ENCODE assay signal across 1 cellular context in the genomic region with DNA sequence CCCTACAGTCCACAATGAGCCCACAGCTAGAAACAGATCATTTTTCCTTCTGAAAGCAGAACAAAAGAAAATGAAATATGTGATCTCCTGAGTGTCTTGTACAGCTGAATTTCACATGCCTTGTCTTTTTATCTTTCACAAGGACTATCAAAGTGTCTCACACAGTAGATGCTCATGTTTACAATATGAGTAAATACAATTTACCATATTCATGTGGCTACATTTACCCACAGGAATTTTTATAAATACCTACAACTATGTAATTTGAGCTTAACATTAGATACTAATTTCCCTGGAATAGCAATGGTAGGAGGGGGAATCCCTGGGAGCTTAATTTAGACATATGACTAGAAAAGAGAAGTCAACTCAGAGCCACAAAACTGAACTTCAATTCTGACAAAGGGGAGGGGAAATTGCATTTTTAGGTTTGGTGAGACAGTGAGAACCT.
TF ChIP-seq lines count a peak whose summit lies in the region.

No MANE protein-coding gene starts in this region.

TF ChIP-seq in GM23338, 12 proteins besides CTCF, POLR2A, EP300 and RAD21 (continued from another document):
- TF ChIP-seq, protein P1, sequence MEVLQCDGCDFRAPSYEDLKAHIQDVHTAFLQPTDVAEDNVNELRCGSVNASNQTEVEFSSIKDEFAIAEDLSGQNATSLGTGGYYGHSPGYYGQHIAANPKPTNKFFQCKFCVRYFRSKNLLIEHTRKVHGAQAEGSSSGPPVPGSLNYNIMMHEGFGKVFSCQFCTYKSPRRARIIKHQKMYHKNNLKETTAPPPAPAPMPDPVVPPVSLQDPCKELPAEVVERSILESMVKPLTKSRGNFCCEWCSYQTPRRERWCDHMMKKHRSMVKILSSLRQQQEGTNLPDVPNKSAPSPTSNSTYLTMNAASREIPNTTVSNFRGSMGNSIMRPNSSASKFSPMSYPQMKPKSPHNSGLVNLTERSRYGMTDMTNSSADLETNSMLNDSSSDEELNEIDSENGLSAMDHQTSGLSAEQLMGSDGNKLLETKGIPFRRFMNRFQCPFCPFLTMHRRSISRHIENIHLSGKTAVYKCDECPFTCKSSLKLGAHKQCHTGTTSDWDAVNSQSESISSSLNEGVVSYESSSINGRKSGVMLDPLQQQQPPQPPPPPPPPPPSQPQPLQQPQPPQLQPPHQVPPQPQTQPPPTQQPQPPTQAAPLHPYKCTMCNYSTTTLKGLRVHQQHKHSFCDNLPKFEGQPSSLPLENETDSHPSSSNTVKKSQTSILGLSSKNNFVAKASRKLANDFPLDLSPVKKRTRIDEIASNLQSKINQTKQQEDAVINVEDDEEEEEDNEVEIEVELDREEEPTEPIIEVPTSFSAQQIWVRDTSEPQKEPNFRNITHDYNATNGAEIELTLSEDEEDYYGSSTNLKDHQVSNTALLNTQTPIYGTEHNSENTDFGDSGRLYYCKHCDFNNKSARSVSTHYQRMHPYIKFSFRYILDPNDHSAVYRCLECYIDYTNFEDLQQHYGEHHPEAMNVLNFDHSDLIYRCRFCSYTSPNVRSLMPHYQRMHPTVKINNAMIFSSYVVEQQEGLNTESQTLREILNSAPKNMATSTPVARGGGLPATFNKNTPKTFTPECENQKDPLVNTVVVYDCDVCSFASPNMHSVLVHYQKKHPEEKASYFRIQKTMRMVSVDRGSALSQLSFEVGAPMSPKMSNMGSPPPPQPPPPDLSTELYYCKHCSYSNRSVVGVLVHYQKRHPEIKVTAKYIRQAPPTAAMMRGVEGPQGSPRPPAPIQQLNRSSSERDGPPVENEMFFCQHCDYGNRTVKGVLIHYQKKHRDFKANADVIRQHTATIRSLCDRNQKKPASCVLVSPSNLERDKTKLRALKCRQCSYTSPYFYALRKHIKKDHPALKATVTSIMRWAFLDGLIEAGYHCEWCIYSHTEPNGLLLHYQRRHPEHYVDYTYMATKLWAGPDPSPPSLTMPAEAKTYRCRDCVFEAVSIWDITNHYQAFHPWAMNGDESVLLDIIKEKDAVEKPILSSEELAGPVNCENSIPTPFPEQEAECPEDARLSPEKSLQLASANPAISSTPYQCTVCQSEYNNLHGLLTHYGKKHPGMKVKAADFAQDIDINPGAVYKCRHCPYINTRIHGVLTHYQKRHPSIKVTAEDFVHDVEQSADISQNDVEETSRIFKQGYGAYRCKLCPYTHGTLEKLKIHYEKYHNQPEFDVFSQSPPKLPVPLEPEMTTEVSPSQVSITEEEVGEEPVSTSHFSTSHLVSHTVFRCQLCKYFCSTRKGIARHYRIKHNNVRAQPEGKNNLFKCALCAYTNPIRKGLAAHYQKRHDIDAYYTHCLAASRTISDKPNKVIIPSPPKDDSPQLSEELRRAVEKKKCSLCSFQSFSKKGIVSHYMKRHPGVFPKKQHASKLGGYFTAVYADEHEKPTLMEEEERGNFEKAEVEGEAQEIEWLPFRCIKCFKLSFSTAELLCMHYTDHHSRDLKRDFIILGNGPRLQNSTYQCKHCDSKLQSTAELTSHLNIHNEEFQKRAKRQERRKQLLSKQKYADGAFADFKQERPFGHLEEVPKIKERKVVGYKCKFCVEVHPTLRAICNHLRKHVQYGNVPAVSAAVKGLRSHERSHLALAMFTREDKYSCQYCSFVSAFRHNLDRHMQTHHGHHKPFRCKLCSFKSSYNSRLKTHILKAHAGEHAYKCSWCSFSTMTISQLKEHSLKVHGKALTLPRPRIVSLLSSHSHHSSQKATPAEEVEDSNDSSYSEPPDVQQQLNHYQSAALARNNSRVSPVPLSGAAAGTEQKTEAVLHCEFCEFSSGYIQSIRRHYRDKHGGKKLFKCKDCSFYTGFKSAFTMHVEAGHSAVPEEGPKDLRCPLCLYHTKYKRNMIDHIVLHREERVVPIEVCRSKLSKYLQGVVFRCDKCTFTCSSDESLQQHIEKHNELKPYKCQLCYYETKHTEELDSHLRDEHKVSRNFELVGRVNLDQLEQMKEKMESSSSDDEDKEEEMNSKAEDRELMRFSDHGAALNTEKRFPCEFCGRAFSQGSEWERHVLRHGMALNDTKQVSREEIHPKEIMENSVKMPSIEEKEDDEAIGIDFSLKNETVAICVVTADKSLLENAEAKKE (CRISPR knock-in tag; IDR thresholded peaks at IDR 0.05): no peak
- no peak for TF ChIP-seq STAT1 (IDR thresholded peaks at IDR 0.05; ENCODE audit: unreplicated experiment)
- TF ChIP-seq, protein P2, sequence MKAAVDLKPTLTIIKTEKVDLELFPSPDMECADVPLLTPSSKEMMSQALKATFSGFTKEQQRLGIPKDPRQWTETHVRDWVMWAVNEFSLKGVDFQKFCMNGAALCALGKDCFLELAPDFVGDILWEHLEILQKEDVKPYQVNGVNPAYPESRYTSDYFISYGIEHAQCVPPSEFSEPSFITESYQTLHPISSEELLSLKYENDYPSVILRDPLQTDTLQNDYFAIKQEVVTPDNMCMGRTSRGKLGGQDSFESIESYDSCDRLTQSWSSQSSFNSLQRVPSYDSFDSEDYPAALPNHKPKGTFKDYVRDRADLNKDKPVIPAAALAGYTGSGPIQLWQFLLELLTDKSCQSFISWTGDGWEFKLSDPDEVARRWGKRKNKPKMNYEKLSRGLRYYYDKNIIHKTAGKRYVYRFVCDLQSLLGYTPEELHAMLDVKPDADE (IDR thresholded peaks at IDR 0.05): no peak
